In genomic region chr14:22587677-22588418, GRCh38 we compare ENCODE assay signal across 10 cellular contexts. TPM values are rescaled to one million over a fixed set of nuclear protein-coding genes. Genes with fewer than 3 reads are reported as not detected.
DNase-seq lines count a peak whose midpoint lies in the region; ATAC-seq and TF ChIP-seq lines count a peak whose summit lies in the region.
"Not testable (repeated sequence)": the region's sequence is repeated elsewhere in the genome, so short reads cannot be mapped to it uniquely, and the experiment has no call there.
"Had no signal": no experiment of that assay in that cellular context is flagged by ENCODE, and none has a peak within 500 bp of the region (broad histone marks: within the 10 kb centered on the region; RNA-seq: fewer than 3 reads in every experiment).

No MANE protein-coding gene starts in this region.

- H3K9me3 Mint-ChIP-seq in HFFc6; activated naive CD4-positive, alpha-beta T cell treated with anti-CD3 and anti-CD28 coated beads for 36 hours; natural killer cell treated with Interleukin-12 subunit alpha and Interleukin-12 subunit beta and Interleukin-15 and Interleukin-18, amount 100 ng/mL, for 72 hours; stimulated activated naive CD8-positive, alpha-beta T cell treated with anti-CD3 and anti-CD28 coated beads, Interleukin-15, Interleukin-2, amounts not matched to agents 100 ng/mL and 50 ng/mL, for 24 hours: not testable (repeated sequence)

- H3K4me3 ChIP-seq in BLaER1: peak overlapping the region; percentile 84
- peak overlapping the region; percentile 53 for H3K4me3 ChIP-seq in RWPE2 (ENCODE audit: severe bottlenecking)
- peak overlapping the region; percentile 47 to 99 (median 86) for H3K4me3 ChIP-seq in dorsolateral prefrontal cortex
- peak overlapping the region; percentile 47 for H3K4me3 ChIP-seq in hepatocyte

- not testable (repeated sequence) for H2AFZ ChIP-seq in hepatocyte

- H3K27ac ChIP-seq in BLaER1: peak overlapping the region; percentile 81; the same call in 1 of the 2 replicates
- H3K27ac ChIP-seq in RWPE2 (ENCODE audit: poor library complexity, severe bottlenecking): peak overlapping the region; percentile 67
- H3K27ac ChIP-seq in dorsolateral prefrontal cortex: peak overlapping the region in 1 of 59 donors; percentile 87
- H3K27ac ChIP-seq in hepatocyte: peak overlapping the region; percentile 82

- not testable (repeated sequence) for H3K27me3 Mint-ChIP-seq in HFFc6 (ENCODE audit: insufficient read depth); activated naive CD4-positive, alpha-beta T cell treated with anti-CD3 and anti-CD28 coated beads for 36 hours (ENCODE audit: low read depth); natural killer cell treated with Interleukin-12 subunit alpha and Interleukin-12 subunit beta and Interleukin-15 and Interleukin-18, amount 100 ng/mL, for 72 hours; stimulated activated naive CD8-positive, alpha-beta T cell treated with anti-CD3 and anti-CD28 coated beads, Interleukin-15, Interleukin-2, amounts not matched to agents 100 ng/mL and 50 ng/mL, for 24 hours

- not testable (repeated sequence) for H3K9me2 ChIP-seq in hepatocyte (replicated peaks; ENCODE audit: insufficient read depth)

- not testable (repeated sequence) for ATAC-seq in RWPE2 (ENCODE audit: low read depth); natural killer cell treated with Interleukin-12 subunit alpha and Interleukin-12 subunit beta and Interleukin-15 and Interleukin-18, amount 100 ng/mL, for 72 hours

- peaks cover 30% of the 10 kb centered on the region for H3K36me3 Mint-ChIP-seq in HFFc6 (ENCODE audit: low read depth)
- H3K36me3 Mint-ChIP-seq in activated naive CD4-positive, alpha-beta T cell treated with anti-CD3 and anti-CD28 coated beads for 36 hours (ENCODE audit: low read depth): peaks cover 35% of the 10 kb centered on the region
- H3K36me3 Mint-ChIP-seq in natural killer cell treated with Interleukin-12 subunit alpha and Interleukin-12 subunit beta and Interleukin-15 and Interleukin-18, amount 100 ng/mL, for 72 hours: peaks cover 19% of the 10 kb centered on the region
- H3K36me3 Mint-ChIP-seq in stimulated activated naive CD8-positive, alpha-beta T cell treated with anti-CD3 and anti-CD28 coated beads, Interleukin-15, Interleukin-2, amounts not matched to agents 100 ng/mL and 50 ng/mL, for 24 hours (ENCODE audit: low read depth): peaks cover 49% of the 10 kb centered on the region

- not testable (repeated sequence) for H4K20me1 ChIP-seq in BLaER1; hepatocyte (ENCODE audit: insufficient read depth, poor library complexity, severe bottlenecking)

- DNase-seq in HFFc6; RWPE2 (ENCODE audit: low spot score); dorsolateral prefrontal cortex; hepatocyte (ENCODE audit: low spot score); natural killer cell treated with Interleukin-12 subunit alpha and Interleukin-12 subunit beta and Interleukin-15 and Interleukin-18, amount 100 ng/mL, for 72 hours (ENCODE audit: low spot score): not testable (repeated sequence)
- DNase-seq in activated naive CD4-positive, alpha-beta T cell treated with anti-CD3 and anti-CD28 coated beads for 36 hours: peak; percentile 32

- not testable (repeated sequence) for H3K27me3 ChIP-seq in BLaER1; RWPE2 (ENCODE audit: insufficient read depth, poor library complexity, severe bottlenecking); dorsolateral prefrontal cortex; hepatocyte

- not testable (repeated sequence) for TF ChIP-seq CTCF in HFFc6 (IDR thresholded peaks at IDR 0.05); RWPE2 (IDR thresholded peaks at IDR 0.05; ENCODE audit: poor library complexity, severe bottlenecking); dorsolateral prefrontal cortex (IDR thresholded peaks at IDR 0.05 in 54 of 56, conservative IDR thresholded peaks at IDR 0.05 in 2 of 56; ENCODE audit: low read depth in 1 of 56, partially characterized antibody in 56 of 56); hepatocyte (IDR thresholded peaks at IDR 0.05; ENCODE audit: poor library complexity)

- CTCF ChIA-PET in activated naive CD4-positive, alpha-beta T cell treated with anti-CD3 and anti-CD28 coated beads for 36 hours (lab: Charles Lee): interaction anchor here (0.6 to 11.5 kb wide), 10 partner anchors 11 to 728 kb away, joined by 3 to 135 read pairs (median 4); no protein-coding TSS in a partner anchor

- peaks cover 54% of the 10 kb centered on the region for H3K4me1 Mint-ChIP-seq in HFFc6 (ENCODE audit: low read depth)
- peaks cover 77% of the 10 kb centered on the region for H3K4me1 Mint-ChIP-seq in activated naive CD4-positive, alpha-beta T cell treated with anti-CD3 and anti-CD28 coated beads for 36 hours (ENCODE audit: low read depth)
- H3K4me1 Mint-ChIP-seq in natural killer cell treated with Interleukin-12 subunit alpha and Interleukin-12 subunit beta and Interleukin-15 and Interleukin-18, amount 100 ng/mL, for 72 hours (ENCODE audit: low read depth in 2 of 2): peaks cover 61 to 64% of the 10 kb centered on the region in 2 donors
- H3K4me1 Mint-ChIP-seq in stimulated activated naive CD8-positive, alpha-beta T cell treated with anti-CD3 and anti-CD28 coated beads, Interleukin-15, Interleukin-2, amounts not matched to agents 100 ng/mL and 50 ng/mL, for 24 hours (ENCODE audit: low read depth): peaks cover 95% of the 10 kb centered on the region

- peaks cover 69% of the 10 kb centered on the region for H3K4me1 ChIP-seq in BLaER1
- not testable (repeated sequence) for H3K4me1 ChIP-seq in RWPE2 (ENCODE audit: insufficient read depth, poor library complexity, severe bottlenecking); hepatocyte (ENCODE audit: insufficient read depth)

- H3K79me2 ChIP-seq in hepatocyte: peaks cover 59% of the 10 kb centered on the region

- H3K4me2 ChIP-seq in BLaER1: peak overlapping the region; percentile 84
- peak overlapping the region; percentile 83 for H3K4me2 ChIP-seq in hepatocyte

- H3K36me3 ChIP-seq in BLaER1 (peaks cover 17% of the 10 kb centered on the region; the same call in 1 of the 2 replicates), RWPE2 (ENCODE audit: low read depth) (peaks cover 43% of the 10 kb centered on the region)
- H3K36me3 ChIP-seq in hepatocyte (replicated peaks; ENCODE audit: insufficient read depth, low read depth): not testable (repeated sequence)

- H3K4me3 Mint-ChIP-seq in HFFc6: peak overlapping the region; percentile 96
- peak overlapping the region; percentile 98 for H3K4me3 Mint-ChIP-seq in activated naive CD4-positive, alpha-beta T cell treated with anti-CD3 and anti-CD28 coated beads for 36 hours
- H3K4me3 Mint-ChIP-seq in natural killer cell treated with Interleukin-12 subunit alpha and Interleukin-12 subunit beta and Interleukin-15 and Interleukin-18, amount 100 ng/mL, for 72 hours: peak overlapping the region; percentile 98
- peak overlapping the region; percentile 97 for H3K4me3 Mint-ChIP-seq in stimulated activated naive CD8-positive, alpha-beta T cell treated with anti-CD3 and anti-CD28 coated beads, Interleukin-15, Interleukin-2, amounts not matched to agents 100 ng/mL and 50 ng/mL, for 24 hours

- peak overlapping the region; percentile 100 for H3K27ac Mint-ChIP-seq in HFFc6
- H3K27ac Mint-ChIP-seq in activated naive CD4-positive, alpha-beta T cell treated with anti-CD3 and anti-CD28 coated beads for 36 hours: peak overlapping the region; percentile 99
- peak overlapping the region; percentile 98 to 99 for H3K27ac Mint-ChIP-seq in natural killer cell treated with Interleukin-12 subunit alpha and Interleukin-12 subunit beta and Interleukin-15 and Interleukin-18, amount 100 ng/mL, for 72 hours
- peak overlapping the region; percentile 99 for H3K27ac Mint-ChIP-seq in stimulated activated naive CD8-positive, alpha-beta T cell treated with anti-CD3 and anti-CD28 coated beads, Interleukin-15, Interleukin-2, amounts not matched to agents 100 ng/mL and 50 ng/mL, for 24 hours

- WGBS in hepatocyte (ENCODE audit: low lambda C conversion rate, missing lambda C conversion rate): 90% methylated on average over 10 of the region's 10 CpGs

- not testable (repeated sequence) for H3K9me3 ChIP-seq in BLaER1; RWPE2 (ENCODE audit: severe bottlenecking); hepatocyte (ENCODE audit: low read depth)

- peak overlapping the region; percentile 89 for H3K9ac ChIP-seq in BLaER1

- intact Hi-C loops in activated naive CD4-positive, alpha-beta T cell treated with anti-CD3 and anti-CD28 coated beads for 36 hours (cut with micrococcal nuclease): loop anchor here (1.0 to 10.0 kb wide), 2 partner anchors 15 to 1203 kb away; partner anchors contain the start of gene SUPT16H
- intact Hi-C loops in dorsolateral prefrontal cortex (cut with DNase I): loop anchor here (2.0 to 10.0 kb wide), 4 partner anchors 179 to 239 kb away; partner anchors contain the start of genes MRPL52 (in 2 of the 2) and OXA1L (in 2 of the 2)

RNA-seq across cellular contexts. Expression of gene DAD1, which starts 1.2 kb away (rescaled TPM):
- 100 to 1,000 TPM; 292 to 311 (median 302) TPM for total RNA-seq in HFFc6 (2021; fragmentation: NEBNext Ultra II Directional; extraction: Animal tissue kit (Norgen Biotek cat#: 25700))
- 100 to 1,000 TPM; 219 to 226 TPM for total RNA-seq in activated naive CD4-positive, alpha-beta T cell treated with anti-CD3 and anti-CD28 coated beads for 36 hours
- 100 to 1,000 TPM in 92 of 120 experiments, 10 to 100 TPM in 28; 71.6 to 171 (median 110) TPM for total RNA-seq in dorsolateral prefrontal cortex
- 327 and 358 TPM in 2 replicates for total RNA-seq in hepatocyte
- polyA plus RNA-seq in hepatocyte: 441 and 463 TPM in 2 replicates
- 100 to 1,000 TPM; 147 to 221 TPM for total RNA-seq in natural killer cell treated with Interleukin-12 subunit alpha and Interleukin-12 subunit beta and Interleukin-15 and Interleukin-18, amount 100 ng/mL, for 72 hours

RNA-seq across cellular contexts. Expression of gene ABHD4, which starts 10.3 kb away (rescaled TPM):
- total RNA-seq in HFFc6 (2021; fragmentation: NEBNext Ultra II Directional; extraction: Animal tissue kit (Norgen Biotek cat#: 25700)): 10 to 100 TPM; 22.2 to 31.6 (median 27.5) TPM
- total RNA-seq in activated naive CD4-positive, alpha-beta T cell treated with anti-CD3 and anti-CD28 coated beads for 36 hours: 10 to 100 TPM; 11.1 to 11.9 TPM
- total RNA-seq in dorsolateral prefrontal cortex (10 to 100 TPM in 119 of 120 experiments, 1 to 10 TPM in 1; 9.7 to 36.9 (median 19.7) TPM), hepatocyte (30.7 and 33.9 TPM in 2 replicates)
- polyA plus RNA-seq in hepatocyte: 43.3 and 49.8 TPM in 2 replicates
- total RNA-seq in natural killer cell treated with Interleukin-12 subunit alpha and Interleukin-12 subunit beta and Interleukin-15 and Interleukin-18, amount 100 ng/mL, for 72 hours: 10 to 100 TPM in 1 of 2 donors, 1 to 10 TPM in 1; 8.4 to 36.8 TPM

RNA-seq across cellular contexts. Expression of gene OR6J1, which starts 56.3 kb away (rescaled TPM):
- not detected for total RNA-seq in HFFc6 (2021; fragmentation: NEBNext Ultra II Directional; extraction: Animal tissue kit (Norgen Biotek cat#: 25700))
- not detected for total RNA-seq in activated naive CD4-positive, alpha-beta T cell treated with anti-CD3 and anti-CD28 coated beads for 36 hours
- total RNA-seq in dorsolateral prefrontal cortex (under 1 TPM in 52 of 120 experiments, not detected in 68; 0.10 to 0.49 (median 0.18) TPM), hepatocyte (0.03 TPM in 1 of 2 replicates, not detected in the other)
- not detected in 2 replicates for polyA plus RNA-seq in hepatocyte
- not detected for total RNA-seq in natural killer cell treated with Interleukin-12 subunit alpha and Interleukin-12 subunit beta and Interleukin-15 and Interleukin-18, amount 100 ng/mL, for 72 hours
- total RNA-seq: cardiac septum, omental fat pad had no signal
